Comparison of ENCODE assay signal across 14 cellular contexts in genomic region chr10:128147064-128147463, GRCh38. TPM values are rescaled to one million over a fixed set of nuclear protein-coding genes. Genes with fewer than 3 reads are reported as not detected.
DNase-seq lines count a peak whose midpoint lies in the region; ATAC-seq, FAIRE-seq and TF ChIP-seq lines count a peak whose summit lies in the region.
"Had no signal": no experiment of that assay in that cellular context is flagged by ENCODE, and none has a peak within 500 bp of the region (broad histone marks: within the 10 kb centered on the region; RNA-seq: fewer than 3 reads in every experiment).

No MANE protein-coding gene starts in this region.

- H3K4me1 Mint-ChIP-seq in stimulated activated naive CD8-positive, alpha-beta T cell treated with anti-CD3 and anti-CD28 coated beads, Interleukin-15, amount 100 ng/mL, for 72 hours: peaks cover 44% of the 10 kb centered on the region
- H3K4me1 Mint-ChIP-seq in CD4-positive, alpha-beta T cell (ENCODE audit: low read depth): no peaks in the 10 kb centered on the region

- no peak overlapping the region for H3K27ac Mint-ChIP-seq in stimulated activated naive CD8-positive, alpha-beta T cell treated with anti-CD3 and anti-CD28 coated beads, Interleukin-15, amount 100 ng/mL, for 72 hours
- H3K27ac Mint-ChIP-seq in CD4-positive, alpha-beta T cell: no peak overlapping the region
- H3K27ac Mint-ChIP-seq: CD8-positive, alpha-beta T cell had no signal

- CTCF ChIA-PET in CD4-positive, alpha-beta T cell (lab: Charles Lee): no interaction called here

- no peaks in the 10 kb centered on the region for H3K36me3 Mint-ChIP-seq in CD4-positive, alpha-beta T cell (ENCODE audit: low read depth)
- H3K36me3 Mint-ChIP-seq: CD8-positive, alpha-beta T cell had no signal

- no peaks in the 10 kb centered on the region for H3K27me3 ChIP-seq in CD4-positive, alpha-beta T cell (ENCODE audit: control insufficient read depth, insufficient read depth, low read length)

- peak overlapping the region; percentile 23 to 41 for H3K4me3 Mint-ChIP-seq in stimulated activated naive CD8-positive, alpha-beta T cell treated with anti-CD3 and anti-CD28 coated beads, Interleukin-15, amount 100 ng/mL, for 72 hours
- no peak overlapping the region for H3K4me3 Mint-ChIP-seq in CD4-positive, alpha-beta T cell
- H3K4me3 Mint-ChIP-seq: CD8-positive, alpha-beta T cell had no signal

- no peaks in the 10 kb centered on the region for H3K9me3 ChIP-seq in CD4-positive, alpha-beta T cell (ENCODE audit: control insufficient read depth, low read length)
- H3K9me3 ChIP-seq: transverse colon had no signal

- POLR2A ChIA-PET in CD4-positive, alpha-beta T cell (lab: Charles Lee): no interaction called here

- peaks cover 11 to 27% of the 10 kb centered on the region in 2 donors for H3K9me3 Mint-ChIP-seq in stimulated activated naive CD8-positive, alpha-beta T cell treated with anti-CD3 and anti-CD28 coated beads, Interleukin-15, amount 100 ng/mL, for 72 hours
- H3K9me3 Mint-ChIP-seq in CD4-positive, alpha-beta T cell: no peaks in the 10 kb centered on the region
- H3K9me3 Mint-ChIP-seq: CD8-positive, alpha-beta T cell had no signal

- DNase-seq in stimulated activated CD4-positive, alpha-beta T cell treated with anti-CD3 and anti-CD28 coated beads, Interleukin-4, amount 100 ng/mL, for 24 hours: peak; percentile 38
- DNase-seq in stimulated activated CD4-positive, alpha-beta T cell treated with anti-CD3 and anti-CD28 coated beads, Interleukin-4, amount 100 ng/mL, for 4 hours: no peak
- DNase-seq in RCC 7860 (ENCODE audit: low spot score) (peak; percentile 67), UCSD-AML1 (lab: John Stamatoyannopoulos, UW; ENCODE audit: unreplicated experiment) (no peak)
- no peak for DNase-seq in stimulated activated naive CD8-positive, alpha-beta T cell treated with anti-CD3 and anti-CD28 coated beads, Interleukin-15, amount 100 ng/mL, for 72 hours
- DNase-seq in CD4-positive, alpha-beta T cell: no peak
- DNase-seq: CD8-positive, alpha-beta T cell; erythroblast; NCI-H1436 treated with DMSO at 0.1 percent for 48 hours; transverse colon had no signal

- no peak overlapping the region for H3K27ac ChIP-seq in CD4-positive, alpha-beta T cell (ENCODE audit: low read depth, low read length)
- H3K27ac ChIP-seq: transverse colon had no signal

- intact Hi-C loops in CD4-positive, alpha-beta T cell (cut with DNase I, micrococcal nuclease): loop anchor here (2.0 to 5.0 kb wide), 3 partner anchors 16 to 430 kb away; no protein-coding TSS in a partner anchor

- peaks cover 12% of the 10 kb centered on the region for H3K27me3 Mint-ChIP-seq in stimulated activated naive CD8-positive, alpha-beta T cell treated with anti-CD3 and anti-CD28 coated beads, Interleukin-15, amount 100 ng/mL, for 72 hours
- no peaks in the 10 kb centered on the region for H3K27me3 Mint-ChIP-seq in CD4-positive, alpha-beta T cell

- no peak for TF ChIP-seq CTCF in CD4-positive, alpha-beta T cell (IDR thresholded peaks at IDR 0.05)

- ATAC-seq in HG02678 (IDR thresholded peaks at IDR 0.05; ENCODE audit: unreplicated experiment): peak; percentile 48
- peak; percentile 44 for ATAC-seq in stimulated activated naive CD8-positive, alpha-beta T cell treated with anti-CD3 and anti-CD28 coated beads, Interleukin-15, amount 100 ng/mL, for 72 hours
- ATAC-seq in CD4-positive, alpha-beta T cell (ENCODE audit: poor library complexity): no peak
- ATAC-seq in GM19467 (IDR thresholded peaks at IDR 0.05; ENCODE audit: unreplicated experiment): no peak
- ATAC-seq: CD8-positive, alpha-beta T cell had no signal

- FAIRE-seq in RCC 7860 (lab: Jason Lieb, UNC): peak; percentile 80
- FAIRE-seq: astrocyte, GM12892 had no signal

RNA-seq across cellular contexts. Expression of gene MKI67, which starts 20.8 kb away (rescaled TPM):
- total RNA-seq in CD4-positive, alpha-beta T cell: 1 to 10 TPM in 1 of 2 experiments, under 1 TPM in 1; 0.92 to 1.2 TPM

Comparison
In these comparisons a context has a peak if more than half of its experiments do, and no peak if none do; other contexts are left out.
1. DNase-seq: peak in stimulated activated CD4-positive, alpha-beta T cell treated with anti-CD3 and anti-CD28 coated beads, Interleukin-4, amount 100 ng/mL, for 24 hours (single experiment) and RCC 7860 (single experiment); none in stimulated activated CD4-positive, alpha-beta T cell treated with anti-CD3 and anti-CD28 coated beads, Interleukin-4, amount 100 ng/mL, for 4 hours (0 of 2), stimulated activated naive CD8-positive, alpha-beta T cell treated with anti-CD3 and anti-CD28 coated beads, Interleukin-15, amount 100 ng/mL, for 72 hours (0 of 2), UCSD-AML1 (single experiment) and CD4-positive, alpha-beta T cell (0 of 10).
2. ATAC-seq: peak in HG02678 (single experiment) and stimulated activated naive CD8-positive, alpha-beta T cell treated with anti-CD3 and anti-CD28 coated beads, Interleukin-15, amount 100 ng/mL, for 72 hours (single experiment); none in CD4-positive, alpha-beta T cell (single experiment) and GM19467 (single experiment).